Comparison of ENCODE assay signal across 15 cellular contexts in the genomic region with DNA sequence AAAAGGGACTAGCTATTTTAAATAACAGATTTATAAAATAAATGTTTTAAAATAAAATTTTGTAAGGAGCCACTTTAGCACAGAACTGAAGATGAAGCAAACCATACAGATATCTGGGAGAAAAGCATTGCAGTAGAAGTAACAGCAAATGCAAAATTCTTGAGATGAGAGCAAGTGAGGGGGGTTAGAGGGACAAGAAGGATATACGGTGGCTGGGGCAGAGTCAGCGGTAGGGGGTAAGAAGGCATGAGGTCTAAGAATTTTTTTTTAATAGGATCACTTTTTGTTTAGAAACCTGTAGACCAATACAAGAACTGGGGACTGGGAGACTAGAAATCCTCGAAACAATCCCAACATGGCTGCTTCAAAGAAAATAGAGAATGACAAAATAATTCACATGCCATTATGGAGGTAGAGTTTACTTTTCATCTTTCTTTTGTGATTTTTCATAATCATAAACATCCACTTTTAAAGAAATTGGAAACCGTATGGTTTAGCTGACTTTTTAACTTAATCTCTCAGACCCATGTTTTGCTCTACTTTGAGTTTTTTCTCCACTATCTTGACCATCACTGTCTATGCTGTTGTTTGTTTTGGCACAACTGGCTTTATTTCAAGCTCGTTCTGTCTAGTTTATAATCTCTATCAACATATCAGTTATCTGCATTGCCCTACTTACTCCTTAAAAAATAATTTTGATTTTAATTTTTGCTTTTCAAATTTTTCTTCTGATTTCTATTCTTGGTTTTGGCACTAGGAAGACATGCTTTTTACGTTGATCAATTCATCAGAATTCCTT.
"Had no signal": no experiment of that assay in that cellular context is flagged by ENCODE, and none has a peak within 500 bp of the region (broad histone marks: within the 10 kb centered on the region; RNA-seq: fewer than 3 reads in every experiment).

No MANE protein-coding gene starts in this region.

- H3K36me3 ChIP-seq: colonic mucosa, left ventricle myocardium inferior, pancreas, uterus, WERI-Rb-1 had no signal

- H3K9me3 ChIP-seq: colonic mucosa, heart right ventricle, left ventricle myocardium inferior, pancreas, uterus had no signal

- H3K4me1 ChIP-seq: colonic mucosa, uterus had no signal

- ATAC-seq: heart right ventricle, pancreas, T-cell had no signal

- FAIRE-seq: keratinocyte had no signal

- H3K27ac ChIP-seq: colonic mucosa, heart right ventricle, left ventricle myocardium inferior, pancreas, uterus, WERI-Rb-1 had no signal

- H3K4me3 Mint-ChIP-seq: neural crest cell, T-cell had no signal

- H3K9me3 Mint-ChIP-seq: neural crest cell had no signal

- H3K4me3 ChIP-seq: colonic mucosa, heart right ventricle, left ventricle myocardium inferior, pancreas, uterus had no signal

- H3K27me3 ChIP-seq: colonic mucosa, heart right ventricle, pancreas, uterus had no signal

- DNase-seq: activated CD4-positive, alpha-beta T cell treated with anti-CD3 and anti-CD28 coated beads for 48 hours; activated gamma-delta T cell; activated T-cell treated with anti-CD3 and anti-CD28 coated beads, Interleukin-2, amount 50 U/mL, for 1 hour; colonic mucosa; effector CD8-positive, alpha-beta T cell; heart right ventricle; left ventricle myocardium inferior; mesendoderm; pancreas; stimulated activated CD4-positive, alpha-beta T cell treated with anti-CD3 and anti-CD28 coated beads, Interleukin-2, amount 100 ng/mL, for 48 hours; T-cell; uterus; WERI-Rb-1 had no signal
